ENCODE assay signal across 9 cellular contexts in the genomic region with DNA sequence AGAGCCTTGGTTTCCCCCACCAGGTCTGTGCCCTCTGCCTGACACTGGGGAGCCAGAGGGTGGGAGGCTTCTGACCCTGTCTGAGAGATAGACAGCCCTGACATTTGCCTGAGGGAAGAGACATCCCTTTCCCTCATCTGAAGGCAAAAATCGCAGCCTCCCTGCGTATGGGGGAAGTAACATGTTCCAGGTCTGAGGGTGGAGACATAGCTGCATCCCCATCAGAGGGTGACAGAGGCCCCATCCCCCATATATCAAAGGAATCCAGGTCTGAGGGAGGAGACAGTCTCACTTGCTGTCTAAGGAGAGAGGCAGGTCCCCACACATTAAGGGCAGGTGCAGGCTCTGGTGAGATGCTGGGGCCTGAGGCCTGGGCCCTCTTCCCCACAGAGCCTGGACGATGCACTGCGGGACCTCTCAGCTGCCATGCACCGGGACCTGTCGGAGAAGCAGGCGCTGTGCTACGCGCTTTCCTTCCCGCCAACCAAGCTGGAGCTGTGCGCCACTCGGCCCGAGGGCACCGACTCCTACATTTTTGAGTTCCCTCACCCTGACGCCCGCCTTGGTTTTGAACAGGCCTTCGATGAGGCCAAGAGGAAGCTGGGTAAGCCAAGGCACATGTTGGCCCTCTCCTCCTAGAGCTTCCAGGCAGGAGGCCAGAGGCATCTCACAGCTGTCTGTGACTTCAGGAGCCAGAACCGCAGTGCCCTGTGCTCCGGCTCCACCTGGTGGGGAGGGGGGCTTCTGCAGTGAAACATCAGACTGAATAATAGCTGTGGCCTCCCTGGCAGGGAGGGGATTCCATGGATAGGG. TPM values are rescaled to one million over a fixed set of nuclear protein-coding genes. Genes with fewer than 3 reads are reported as not detected.
DNase-seq lines count a peak whose midpoint lies in the region; ATAC-seq and TF ChIP-seq lines count a peak whose summit lies in the region.
"Had no signal": no experiment of that assay in that cellular context is flagged by ENCODE, and none has a peak within 500 bp of the region (broad histone marks: within the 10 kb centered on the region; RNA-seq: fewer than 3 reads in every experiment).

No MANE protein-coding gene starts in this region.

- peak; percentile 37 for ATAC-seq in activated CD8-positive, alpha-beta T cell treated with anti-CD3 and anti-CD28 coated beads, Interleukin-2, amount 10 ng/mL, durations not matched to agents 7 days and 5 days

- no peaks in the 10 kb centered on the region for H3K9me3 Mint-ChIP-seq in activated CD8-positive, alpha-beta T cell treated with anti-CD3 and anti-CD28 coated beads, Interleukin-2, amount 10 ng/mL, durations not matched to agents 7 days and 5 days (ENCODE audit: insufficient read depth)

- H3K4me3 Mint-ChIP-seq in activated CD8-positive, alpha-beta T cell treated with anti-CD3 and anti-CD28 coated beads, Interleukin-2, amount 10 ng/mL, durations not matched to agents 7 days and 5 days = no peak overlapping the region

- H3K4me3 ChIP-seq in LNCaP clone FGC (ENCODE audit: low read depth, low read length) (no peak overlapping the region), tibial artery (no peak overlapping the region)

- DNase-seq in EL (peak; percentile 39), LNCaP clone FGC (ENCODE audit: low read depth) (peak; percentile 18), glomerular visceral epithelial cell (ENCODE audit: extremely low spot score) (peak; percentile 33), tibial artery (no peak), cortex of kidney (lab: John Stamatoyannopoulos, UW) (no peak), cerebellum (ENCODE audit: low spot score) (no peak), cerebellar cortex (ENCODE audit: low spot score) (no peak)
- peak; percentile 49 for DNase-seq in activated CD8-positive, alpha-beta T cell treated with anti-CD3 and anti-CD28 coated beads, Interleukin-2, amount 10 ng/mL, durations not matched to agents 7 days and 5 days

- no peaks in the 10 kb centered on the region for H3K36me3 Mint-ChIP-seq in activated CD8-positive, alpha-beta T cell treated with anti-CD3 and anti-CD28 coated beads, Interleukin-2, amount 10 ng/mL, durations not matched to agents 7 days and 5 days (ENCODE audit: low read depth)

- no peaks in the 10 kb centered on the region for H3K9me3 ChIP-seq in tibial artery

- no peak overlapping the region for H3K27ac Mint-ChIP-seq in activated CD8-positive, alpha-beta T cell treated with anti-CD3 and anti-CD28 coated beads, Interleukin-2, amount 10 ng/mL, durations not matched to agents 7 days and 5 days

- no peaks in the 10 kb centered on the region for H3K27me3 Mint-ChIP-seq in activated CD8-positive, alpha-beta T cell treated with anti-CD3 and anti-CD28 coated beads, Interleukin-2, amount 10 ng/mL, durations not matched to agents 7 days and 5 days (ENCODE audit: low read depth)

- H3K27me3 ChIP-seq in tibial artery = no peaks in the 10 kb centered on the region

- POLR2A ChIA-PET in activated CD8-positive, alpha-beta T cell treated with anti-CD3 and anti-CD28 coated beads, Interleukin-2, amount 10 ng/mL, durations not matched to agents 7 days and 5 days (lab: Charles Lee) = no interaction called here

- peak overlapping the region; percentile 81 to 83 for H3K27ac ChIP-seq in tibial artery

- TF ChIP-seq CTCF in LNCaP clone FGC (IDR thresholded peaks at IDR 0.05; ENCODE audit: control insufficient read depth, extremely low read depth, insufficient read depth) = peak; percentile 60
- TF ChIP-seq CTCF in tibial artery (IDR thresholded peaks at IDR 0.05) = no peak

- peaks cover 6% of the 10 kb centered on the region for H3K4me1 Mint-ChIP-seq in activated CD8-positive, alpha-beta T cell treated with anti-CD3 and anti-CD28 coated beads, Interleukin-2, amount 10 ng/mL, durations not matched to agents 7 days and 5 days (ENCODE audit: low read depth)

- peaks cover 76 to 97% (median 93%) of the 10 kb centered on the region in 3 donors for H3K36me3 ChIP-seq in tibial artery

- intact Hi-C loops in tibial artery (cut with DNase I; ENCODE audit: low total_unique reads) = no loop called here

- CTCF ChIA-PET in activated CD8-positive, alpha-beta T cell treated with anti-CD3 and anti-CD28 coated beads, Interleukin-2, amount 10 ng/mL, durations not matched to agents 7 days and 5 days (lab: Charles Lee) = interaction anchor here (0.7 to 4.4 kb wide), 14 partner anchors 9 to 249 kb away, joined by 3 to 59 read pairs (median 4); no protein-coding TSS in a partner anchor

- peaks cover 4 to 41% (median 29%) of the 10 kb centered on the region in 4 donors for H3K4me1 ChIP-seq in tibial artery

RNA-seq across cellular contexts. Expression of gene RELT, which starts 16.1 kb away (rescaled TPM):
- total RNA-seq in activated CD8-positive, alpha-beta T cell treated with anti-CD3 and anti-CD28 coated beads, Interleukin-2, amount 10 ng/mL, durations not matched to agents 7 days and 5 days = 10 to 100 TPM; 28.6 to 33.2 TPM
- 4.4 TPM for total RNA-seq in cerebellum

RNA-seq across cellular contexts. Expression of gene ARHGEF17, which starts 52.1 kb away (rescaled TPM):
- total RNA-seq in activated CD8-positive, alpha-beta T cell treated with anti-CD3 and anti-CD28 coated beads, Interleukin-2, amount 10 ng/mL, durations not matched to agents 7 days and 5 days = under 1 TPM in 1 of 2 experiments, not detected in 1; 0.18 TPM
- 33.0 TPM for total RNA-seq in cerebellum
- total RNA-seq: T-helper 1 cell treated with Interleukin-12 subunit alpha and Interleukin-12 subunit beta and Interleukin-4 antibody, amounts not matched to agents 30 ng/mL and 1 ng/mL, for 36 hours had no signal

Comparison
In these comparisons a context has a peak if more than half of its experiments do, and no peak if none do; other contexts are left out.
1. DNase-seq: peak in EL (single experiment), LNCaP clone FGC (single experiment), activated CD8-positive, alpha-beta T cell treated with anti-CD3 and anti-CD28 coated beads, Interleukin-2, amount 10 ng/mL, durations not matched to agents 7 days and 5 days (single experiment) and glomerular visceral epithelial cell (single experiment); none in tibial artery (0 of 2), cortex of kidney (single experiment), cerebellum (single experiment) and cerebellar cortex (single experiment).
2. RNA of gene ARHGEF17, which starts 52.1 kb away (total RNA-seq): 33.0 TPM in cerebellum (single experiment); 0.18 TPM in activated CD8-positive, alpha-beta T cell treated with anti-CD3 and anti-CD28 coated beads, Interleukin-2, amount 10 ng/mL, durations not matched to agents 7 days and 5 days; every median in the first group is over 10 times any median in the second.